In genomic region chr5:149114403-149115312, GRCh38 we compare ENCODE assay signal across 8 cellular contexts. TPM values are rescaled to one million over a fixed set of nuclear protein-coding genes. Genes with fewer than 3 reads are reported as not detected.
DNase-seq lines count a peak whose midpoint lies in the region; ATAC-seq, FAIRE-seq and TF ChIP-seq lines count a peak whose summit lies in the region.

No MANE protein-coding gene starts in this region.

- H3K4me2 ChIP-seq in K562 (ENCODE audit: insufficient read depth, low read length): no peak overlapping the region

- DNase-seq in GDM1 (lab: John Stamatoyannopoulos, UW): peak; percentile 85
- peak; percentile 20 to 73 (median 28) for DNase-seq in K562 (ENCODE audit: extremely low read depth in 1 of 4, low spot score in 3 of 4)
- peak; percentile 69 for DNase-seq in iPS-NIHi11 (ENCODE audit: low spot score)
- peak in 2 of 3 donors; percentile 6 to 20 for DNase-seq in stimulated activated CD4-positive, alpha-beta T cell treated with anti-CD3 and anti-CD28 coated beads, Interleukin-12 subunit alpha, Interleukin-12 subunit beta, amount 100 ng/mL, for 48 hours (ENCODE audit: low read depth in 2 of 3, low spot score in 1 of 3)

- intact Hi-C loops in K562 (cut with micrococcal nuclease): loop anchor here (1.0 to 10.0 kb wide), 5 partner anchors 80 to 940 kb away; no protein-coding TSS in a partner anchor

- H3K9me1 ChIP-seq in K562 (ENCODE audit: control insufficient read depth, insufficient read depth, low read length): no peaks in the 10 kb centered on the region

- peak overlapping the region; percentile 35; the same call in 1 of the 2 replicates for H2AFZ ChIP-seq in K562 (ENCODE audit: low read depth, low read length)

- CTCF ChIA-PET in K562 (lab: Yijun Ruan, JAX; ENCODE audit: low intra/inter-chr PET ratio): interaction anchor here (0.6 to 2.4 kb wide), 2 partner anchors 232 to 382 kb away, joined by 3 to 17 read pairs; no protein-coding TSS in a partner anchor

- H3K9ac ChIP-seq in K562 (ENCODE audit: insufficient read depth in 1 of 2, low read depth in 2 of 2, low read length in 2 of 2): no peak overlapping the region

- BruUV-seq in K562 (replicated peaks; lab: Mats Ljungman, UMichigan): no TSS peak

- peak; percentile 94 to 95 for TF ChIP-seq RAD21 in K562 (CRISPR knock-in tag; conservative IDR thresholded peaks at IDR 0.05 in 1 of 2, IDR thresholded peaks at IDR 0.05 in 1 of 2)

- no peaks in the 10 kb centered on the region for H4K20me1 ChIP-seq in K562 (replicated peaks; ENCODE audit: control insufficient read depth, insufficient read depth, low read length)

- H3K4me1 ChIP-seq in K562 (replicated peaks in 1 of 2; ENCODE audit: control insufficient read depth in 2 of 2, insufficient read depth in 2 of 2, low read length in 2 of 2): no peaks in the 10 kb centered on the region

- no peaks in the 10 kb centered on the region for H3K36me3 ChIP-seq in K562 (ENCODE audit: control insufficient read depth, insufficient read depth, low read length)

- POLR2A ChIA-PET in K562 (lab: Yijun Ruan, JAX): interaction anchor here (0.6 to 1.2 kb wide), 4 partner anchors 43 to 566 kb away, joined by 3 to 5 read pairs (median 4); no protein-coding TSS in a partner anchor

- H3K79me2 ChIP-seq in K562 (ENCODE audit: control insufficient read depth, insufficient read depth, low read length): no peaks in the 10 kb centered on the region

- no peak overlapping the region for H3K4me3 ChIP-seq in K562

- in situ Hi-C loops in K562 (cut with MboI): loop anchor here (10.0 kb wide), 1 partner anchor 210 kb away; no protein-coding TSS in a partner anchor

- no peak overlapping the region for H3K27ac ChIP-seq in K562 (ENCODE audit: extremely low read depth, low read depth, low read length)

- WGBS in K562 (ENCODE audit: insufficient coverage, low coverage, missing lambda C conversion rate): 4% methylated on average over 7 of the region's 7 CpGs

- no peak for TF ChIP-seq EP300 in K562 (IDR thresholded peaks at IDR 0.05; ENCODE audit: low read length)

- H3K9me3 ChIP-seq in K562 (replicated peaks; ENCODE audit: control insufficient read depth, insufficient read depth, low read depth, low read length): no peaks in the 10 kb centered on the region

- peak; percentile 75 for ATAC-seq in GM21528 (IDR thresholded peaks at IDR 0.05; ENCODE audit: low FRiP score, unreplicated experiment)
- peak; percentile 100 for ATAC-seq in SK-N-SH treated with all-trans-retinoic acid at 6 μM for 48 hours
- ATAC-seq in K562: peak; percentile 100
- no peak for ATAC-seq in HG03457 (IDR thresholded peaks at IDR 0.05; ENCODE audit: unreplicated experiment)

- TF ChIP-seq CTCF in LNCAP (IDR thresholded peaks at IDR 0.05) (peak; percentile 83), K562 (IDR thresholded peaks at IDR 0.05 in 2 of 3, conservative IDR thresholded peaks at IDR 0.05 in 1 of 3; ENCODE audit: insufficient read depth in 2 of 3, low read depth in 1 of 3, low read length in 3 of 3) (peak; percentile 78 to 87 (median 80))

- H3K27me3 ChIP-seq in K562 (ENCODE audit: control insufficient read depth in 2 of 2, insufficient read depth in 2 of 2, low read length in 2 of 2): peaks cover 0 to 5% of the 10 kb centered on the region in 2 experiments; a peak in 1 of 5 replicates

- FAIRE-seq in K562 (lab: Jason Lieb, UNC): peak; percentile 97

- no peak for TF ChIP-seq POLR2A in K562 (conservative IDR thresholded peaks at IDR 0.05)

TF ChIP-seq in SK-N-SH treated with all-trans-retinoic acid at 6 μM for 48 hours, 23 proteins besides CTCF, POLR2A, EP300 and RAD21 (continues in another document):
- no peak for TF ChIP-seq ARNTL (CRISPR knock-in tag; IDR thresholded peaks at IDR 0.05; ENCODE audit: borderline replicate concordance, low read depth)
- TF ChIP-seq BACH2 (CRISPR knock-in tag; IDR thresholded peaks at IDR 0.05; ENCODE audit: borderline replicate concordance): no peak
- TF ChIP-seq ZFP30 (CRISPR knock-in tag; IDR thresholded peaks at IDR 0.05): no peak
- TF ChIP-seq TCF4 (CRISPR knock-in tag; IDR thresholded peaks at IDR 0.05; ENCODE audit: borderline replicate concordance): no peak
- no peak for TF ChIP-seq ZC3H10 (CRISPR knock-in tag; IDR thresholded peaks at IDR 0.05)
- no peak for TF ChIP-seq PPARA (CRISPR knock-in tag; IDR thresholded peaks at IDR 0.05; ENCODE audit: borderline replicate concordance)
- no peak for TF ChIP-seq GLIS3 (CRISPR knock-in tag; IDR thresholded peaks at IDR 0.05)
- no peak for TF ChIP-seq CSRNP3 (CRISPR knock-in tag; IDR thresholded peaks at IDR 0.05)

TF ChIP-seq in K562, 482 proteins besides CTCF, POLR2A, EP300 and RAD21 (continues in another document):
- TF ChIP-seq TFAM (CRISPR knock-in tag; conservative IDR thresholded peaks at IDR 0.05) (no peak), SMC3 (conservative IDR thresholded peaks at IDR 0.05; ENCODE audit: insufficient read depth, low read depth, low read length) (peak; percentile 45; the same call in 1 of the 2 replicates), NBN (IDR thresholded peaks at IDR 0.05; ENCODE audit: low read depth) (no peak), RB1 (IDR thresholded peaks at IDR 0.05; ENCODE audit: low read depth) (0 out of 2 replicates have a peak, but pooled peaks have one; percentile 25), E2F1 (CRISPR knock-in tag; IDR thresholded peaks at IDR 0.05) (0 out of 2 replicates have a peak, but pooled peaks have one; percentile 35), HMGN3 (IDR thresholded peaks at IDR 0.05; ENCODE audit: borderline replicate concordance, extremely low read depth, insufficient read length, low read depth, low read length) (no peak), PTRF (tag; IDR thresholded peaks at IDR 0.05) (no peak), CEBPG (CRISPR knock-in tag; IDR thresholded peaks at IDR 0.05) (no peak), CEBPG (tag; conservative IDR thresholded peaks at IDR 0.05 in 1 of 2, IDR thresholded peaks at IDR 0.05 in 1 of 2) (peak in 1 of 2 experiments; percentile 70; a peak in 2 of 4 replicates), ZNF146 (CRISPR knock-in tag; IDR thresholded peaks at IDR 0.05; ENCODE audit: unreplicated experiment) (peak; percentile 10), STAG1 (CRISPR knock-in tag; IDR thresholded peaks at IDR 0.05; ENCODE audit: borderline replicate concordance) (peak; percentile 36; the same call in 1 of the 2 replicates), PYGO2 (tag; IDR thresholded peaks at IDR 0.05) (no peak), NEUROD1 (IDR thresholded peaks at IDR 0.05; ENCODE audit: borderline replicate concordance, low read depth, low read length, partially characterized antibody) (no peak)

RNA-seq across cellular contexts. Expression of gene ABLIM3, which starts 26.6 kb away (rescaled TPM):
- total RNA-seq in K562 (2011; cell fraction: chromatin; rRNA removed; ENCODE audit: low replicate concordance): 0.44 and 0.48 TPM in 2 replicates
- total RNA-seq in K562 (2011; cell fraction: nucleolus; rRNA removed): 0.26 and 0.50 TPM in 2 replicates
- total RNA-seq in K562 (2011; cell fraction: nucleoplasm; rRNA removed): 0.23 and 0.29 TPM in 2 replicates
- total RNA-seq in K562 (2014; rRNA removed) (0.08 and 0.14 TPM in 2 replicates), K562 (2014; rRNA removed; fragmentation: Illumina TruSeq; extraction: Trizol) (0.11 and 0.13 TPM in 2 replicates), K562 (2015; rRNA removed; fragmentation: Illumina TruSeq; extraction: Trizol) (0.04 and 0.08 TPM in 2 replicates), K562 (2021) (0.34 and 0.38 TPM in 2 replicates)
- polyA plus RNA-seq in K562 (2011; rRNA removed) (0.03 TPM in 2 replicates), K562 (2014; fragmentation: Illumina TruSeq; extraction: Trizol) (0.19 and 0.26 TPM in 2 replicates), K562 (2014; fragmentation: Nextera tagmentation; extraction: Ambion mirVana) (under 1 TPM; 0.08 to 0.10 TPM), K562 (2014; rRNA removed) (0.15 and 0.22 TPM in 2 replicates)
- 0.07 TPM in 1 of 2 replicates, not detected in the other for polyA plus RNA-seq in K562 (2011; cell fraction: cytosol; rRNA removed)
- polyA plus RNA-seq in K562 (2011; cell fraction: nucleus; rRNA removed): 0.10 TPM in 1 of 2 replicates, not detected in the other
- polyA plus RNA-seq in K562 (2012): 0.46 and 7.8 TPM in 2 replicates
- 0.11 TPM in 1 of 2 replicates, not detected in the other for polyA minus RNA-seq in K562 (2011; rRNA and poly(A)+ RNA removed)
- not detected in 2 replicates for polyA minus RNA-seq in K562 (2011; cell fraction: cytosol; rRNA and poly(A)+ RNA removed)
- polyA minus RNA-seq in K562 (2011; cell fraction: nucleus; rRNA and poly(A)+ RNA removed): not detected in 2 replicates

RNA-seq across cellular contexts. Expression of gene SH3TC2, which starts 51.8 kb away (rescaled TPM):
- total RNA-seq in K562 (2011; cell fraction: chromatin; rRNA removed; ENCODE audit: low replicate concordance): 0.40 and 0.88 TPM in 2 replicates
- total RNA-seq in K562 (2011; cell fraction: nucleolus; rRNA removed): 0.17 and 0.26 TPM in 2 replicates
- total RNA-seq in K562 (2011; cell fraction: nucleoplasm; rRNA removed): 0.53 and 0.81 TPM in 2 replicates
- 0.41 and 0.59 TPM in 2 replicates for total RNA-seq in K562 (2014; rRNA removed)
- 0.41 and 0.62 TPM in 2 replicates for total RNA-seq in K562 (2014; rRNA removed; fragmentation: Illumina TruSeq; extraction: Trizol)
- 0.29 and 0.41 TPM in 2 replicates for total RNA-seq in K562 (2015; rRNA removed; fragmentation: Illumina TruSeq; extraction: Trizol)
- total RNA-seq in K562 (2021): 0.80 and 1.1 TPM in 2 replicates
- polyA plus RNA-seq in K562 (2011; rRNA removed): 0.03 and 0.61 TPM in 2 replicates
- 0.45 TPM in 1 of 2 replicates, not detected in the other for polyA plus RNA-seq in K562 (2011; cell fraction: cytosol; rRNA removed)
- 1.6 TPM in 1 of 2 replicates, not detected in the other for polyA plus RNA-seq in K562 (2011; cell fraction: nucleus; rRNA removed)
- polyA plus RNA-seq in K562 (2012): 0.62 and 0.64 TPM in 2 replicates
- 0.33 and 0.34 TPM in 2 replicates for polyA plus RNA-seq in K562 (2014; fragmentation: Illumina TruSeq; extraction: Trizol)
- polyA plus RNA-seq in K562 (2014; fragmentation: Nextera tagmentation; extraction: Ambion mirVana): under 1 TPM in 1 of 2 experiments, not detected in 1; 0.03 TPM
- 0.20 and 0.52 TPM in 2 replicates for polyA plus RNA-seq in K562 (2014; rRNA removed)
- polyA minus RNA-seq in K562 (2011; rRNA and poly(A)+ RNA removed): 0.42 and 0.74 TPM in 2 replicates
- polyA minus RNA-seq in K562 (2011; cell fraction: cytosol; rRNA and poly(A)+ RNA removed): 1.5 TPM in 1 of 2 replicates, not detected in the other
- polyA minus RNA-seq in K562 (2011; cell fraction: nucleus; rRNA and poly(A)+ RNA removed): 0.67 TPM in 1 of 2 replicates, not detected in the other

Comparison
In these comparisons a context has a peak if more than half of its experiments do, and no peak if none do; other contexts are left out.
1. DNase-seq: peak in every context shown above with its lines; median percentile 85 in GDM1; 69 in iPS-NIHi11; 28 in K562; 13 in stimulated activated CD4-positive, alpha-beta T cell treated with anti-CD3 and anti-CD28 coated beads, Interleukin-12 subunit alpha, Interleukin-12 subunit beta, amount 100 ng/mL, for 48 hours.